In genomic region chr17:31524926-31525800, GRCh38 we compare ENCODE assay signal across 8 cellular contexts.
DNase-seq lines count a peak whose midpoint lies in the region; ATAC-seq and TF ChIP-seq lines count a peak whose summit lies in the region.

No MANE protein-coding gene starts in this region.

- BruUV-seq in Caco-2 (replicated peaks; lab: Mats Ljungman, UMichigan): no TSS peak
- BruUV-seq in PC-9 (replicated peaks; lab: Mats Ljungman, UMichigan): no TSS peak

- no peak for TF ChIP-seq POLR2A in erythroblast (IDR thresholded peaks at IDR 0.05; ENCODE audit: low read length)

- no peaks in the 10 kb centered on the region for H3K9me3 Mint-ChIP-seq in Caco-2 (ENCODE audit: unreplicated experiment)
- H3K9me3 Mint-ChIP-seq in naive thymus-derived CD8-positive, alpha-beta T cell: peaks cover 0 to 2% (median 0%) of the 10 kb centered on the region in 9 donors

- POLR2A ChIA-PET in Caco-2 (lab: Charles Lee) (no interaction called here), PC-9 (lab: Charles Lee; ENCODE audit: unreplicated experiment) (interaction anchor here (1.0 kb wide), 1 partner anchor 37 kb away, joined by 29 read pairs; no protein-coding TSS in a partner anchor)
- POLR2A ChIA-PET in naive thymus-derived CD8-positive, alpha-beta T cell (lab: Charles Lee): interaction anchor here (1.2 to 1.5 kb wide), 3 partner anchors 16 to 60 kb away, joined by 3 to 7 read pairs (median 6); no protein-coding TSS in a partner anchor

- H3F3A ChIP-seq in PC-9 (ENCODE audit: insufficient read depth, low read depth): no peaks in the 10 kb centered on the region

- no peaks in the 10 kb centered on the region for H3K79me2 ChIP-seq in PC-9 (ENCODE audit: low read depth)

- H3K27me3 ChIP-seq in Caco-2 (replicated peaks; ENCODE audit: control insufficient read depth, insufficient read depth, low read length) (no peaks in the 10 kb centered on the region), PC-9 (ENCODE audit: insufficient read depth, low read depth) (no peaks in the 10 kb centered on the region)

- no peaks in the 10 kb centered on the region for H4K20me1 ChIP-seq in PC-9 (ENCODE audit: insufficient read depth)

- peak; percentile 67 for ATAC-seq in HG03175 (IDR thresholded peaks at IDR 0.05; ENCODE audit: unreplicated experiment)
- peak; percentile 79 to 83 for ATAC-seq in naive thymus-derived CD8-positive, alpha-beta T cell
- no peak for ATAC-seq in HG02588 (IDR thresholded peaks at IDR 0.05; ENCODE audit: unreplicated experiment)

- H3K4me3 Mint-ChIP-seq in Caco-2 (ENCODE audit: unreplicated experiment): no peak overlapping the region
- no peak overlapping the region for H3K4me3 Mint-ChIP-seq in naive thymus-derived CD8-positive, alpha-beta T cell

- TF ChIP-seq CTCF in Caco-2 (IDR thresholded peaks at IDR 0.05; ENCODE audit: insufficient read depth in 1 of 2, low read depth in 1 of 2, low read length in 1 of 2, severe bottlenecking in 1 of 2, unreplicated experiment in 1 of 2) (peak; percentile 95 to 97), PC-9 (conservative IDR thresholded peaks at IDR 0.05) (peak; percentile 94)

- no peak overlapping the region for H3K27ac ChIP-seq in PC-9

- H3K27me3 Mint-ChIP-seq in Caco-2 (ENCODE audit: insufficient read depth, unreplicated experiment): no peaks in the 10 kb centered on the region
- no peaks in the 10 kb centered on the region for H3K27me3 Mint-ChIP-seq in naive thymus-derived CD8-positive, alpha-beta T cell

- no peaks in the 10 kb centered on the region for H3K4me1 ChIP-seq in Caco-2
- peaks cover 5% of the 10 kb centered on the region; the same call in 1 of the 2 replicates for H3K4me1 ChIP-seq in PC-9 (replicated peaks; ENCODE audit: insufficient read depth)

- H3K9me3 ChIP-seq in Caco-2 (no peaks in the 10 kb centered on the region), PC-9 (ENCODE audit: insufficient read depth, low read depth) (no peaks in the 10 kb centered on the region)

- peaks cover 75% of the 10 kb centered on the region for H3K36me3 Mint-ChIP-seq in Caco-2 (ENCODE audit: insufficient read depth, unreplicated experiment)
- peaks cover 0 to 58% (median 24%) of the 10 kb centered on the region in 3 donors for H3K36me3 Mint-ChIP-seq in naive thymus-derived CD8-positive, alpha-beta T cell

- no peak overlapping the region for H3K27ac Mint-ChIP-seq in Caco-2 (ENCODE audit: unreplicated experiment)
- H3K27ac Mint-ChIP-seq in naive thymus-derived CD8-positive, alpha-beta T cell: peak overlapping the region in 3 of 10 donors; percentile 25 to 45 (median 37)

- H3K9me2 ChIP-seq in PC-9 (ENCODE audit: insufficient read depth): no peaks in the 10 kb centered on the region

- H3K4me3 ChIP-seq in Caco-2 (ENCODE audit: low read depth, low read length) (no peak overlapping the region), PC-9 (no peak overlapping the region)

- H2AFZ ChIP-seq in PC-9: no peak overlapping the region

- no peak overlapping the region for H3K4me2 ChIP-seq in PC-9

- DNase-seq in Caco-2 (peak; percentile 85 to 92), PC-9 (peak; percentile 85 to 88), activated T-cell treated with anti-CD3 and anti-CD28 coated beads for 4 hours (peak; percentile 91), erythroblast (lab: John Stamatoyannopoulos, UW) (peak; percentile 64 to 85)
- peak; percentile 61 to 90 (median 80) for DNase-seq in naive thymus-derived CD8-positive, alpha-beta T cell
- peak; percentile 71 to 76 for DNase-seq in stimulated activated CD8-positive, alpha-beta memory T cell treated with anti-CD3 and anti-CD28 coated beads, Interleukin-7, amount 100 ng/mL, for 4 hours (ENCODE audit: low read depth in 2 of 2)

- H3K36me3 ChIP-seq in Caco-2 (ENCODE audit: control insufficient read depth, insufficient read depth, low read length) (peaks cover 26% of the 10 kb centered on the region), PC-9 (ENCODE audit: low read depth) (0 out of 2 replicates have a peak, but pooled peaks cover 7% of the 10 kb centered on the region)

- CTCF ChIA-PET in Caco-2 (lab: Charles Lee) (interaction anchor here (0.7 to 2.5 kb wide), 5 partner anchors 10 to 93 kb away, joined by 3 to 11 read pairs (median 3); no protein-coding TSS in a partner anchor), PC-9 (lab: Charles Lee) (interaction anchor here (0.6 kb wide), 1 partner anchor 83 kb away, joined by 3 read pairs; no protein-coding TSS in a partner anchor)

- intact Hi-C loops in Caco-2 (cut with micrococcal nuclease; ENCODE audit: unreplicated experiment): loop anchor here (1.0 to 10.0 kb wide), 3 partner anchors 60 to 136 kb away; no protein-coding TSS in a partner anchor
- intact Hi-C loops in PC-9 (cut with micrococcal nuclease; ENCODE audit: unreplicated experiment): loop anchor here (1.0 to 10.0 kb wide), 4 partner anchors 38 to 510 kb away; no protein-coding TSS in a partner anchor

- H3K4me1 Mint-ChIP-seq in Caco-2 (ENCODE audit: low read depth, unreplicated experiment): no peaks in the 10 kb centered on the region
- peaks cover 0 to 8% (median 2%) of the 10 kb centered on the region in 4 donors for H3K4me1 Mint-ChIP-seq in naive thymus-derived CD8-positive, alpha-beta T cell
